Comparison of ENCODE assay signal across 1 cellular context in the genomic region with DNA sequence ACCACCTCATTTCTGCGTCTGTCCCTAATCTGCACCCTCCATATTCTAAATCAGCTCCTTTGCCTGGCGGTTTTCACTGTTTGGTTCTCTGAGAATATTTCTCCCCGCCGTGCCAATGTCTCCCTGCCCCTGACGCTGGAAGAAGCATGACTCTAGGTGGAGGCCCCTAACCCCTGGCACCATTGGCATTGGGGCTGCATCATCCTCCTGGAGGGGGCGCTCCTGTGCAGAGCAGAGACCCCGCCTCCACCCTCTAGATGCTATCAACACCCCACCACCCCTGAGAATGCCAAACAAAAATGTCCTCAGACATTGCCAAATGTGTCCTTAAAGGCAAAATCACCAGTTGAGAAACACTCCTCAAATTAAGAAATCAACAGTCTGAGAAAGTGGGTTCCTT.
TF ChIP-seq lines count a peak whose summit lies in the region.

No MANE protein-coding gene starts in this region.

TF ChIP-seq in WTC11, 78 proteins besides CTCF, POLR2A, EP300 and RAD21 (continued from another document):
- no peak for TF ChIP-seq ZNF281 (CRISPR knock-in tag; IDR thresholded peaks at IDR 0.05)
- TF ChIP-seq SOX15 (CRISPR knock-in tag; IDR thresholded peaks at IDR 0.05) = no peak
- TF ChIP-seq SMAD3 (CRISPR knock-in tag; IDR thresholded peaks at IDR 0.05; ENCODE audit: borderline replicate concordance) = no peak
- no peak for TF ChIP-seq NFYB (CRISPR knock-in tag; conservative IDR thresholded peaks at IDR 0.05; ENCODE audit: low read depth)
- no peak for TF ChIP-seq NFE2L1 (CRISPR knock-in tag; IDR thresholded peaks at IDR 0.05)
- TF ChIP-seq CDX4 (CRISPR knock-in tag; IDR thresholded peaks at IDR 0.05; ENCODE audit: borderline replicate concordance) = no peak
- TF ChIP-seq, protein P1, sequence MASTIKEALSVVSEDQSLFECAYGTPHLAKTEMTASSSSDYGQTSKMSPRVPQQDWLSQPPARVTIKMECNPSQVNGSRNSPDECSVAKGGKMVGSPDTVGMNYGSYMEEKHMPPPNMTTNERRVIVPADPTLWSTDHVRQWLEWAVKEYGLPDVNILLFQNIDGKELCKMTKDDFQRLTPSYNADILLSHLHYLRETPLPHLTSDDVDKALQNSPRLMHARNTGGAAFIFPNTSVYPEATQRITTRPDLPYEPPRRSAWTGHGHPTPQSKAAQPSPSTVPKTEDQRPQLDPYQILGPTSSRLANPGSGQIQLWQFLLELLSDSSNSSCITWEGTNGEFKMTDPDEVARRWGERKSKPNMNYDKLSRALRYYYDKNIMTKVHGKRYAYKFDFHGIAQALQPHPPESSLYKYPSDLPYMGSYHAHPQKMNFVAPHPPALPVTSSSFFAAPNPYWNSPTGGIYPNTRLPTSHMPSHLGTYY (CRISPR knock-in tag; IDR thresholded peaks at IDR 0.05) = no peak
- no peak for TF ChIP-seq ZBTB21 (CRISPR knock-in tag; IDR thresholded peaks at IDR 0.05; ENCODE audit: borderline replicate concordance)
- TF ChIP-seq GTF2I (CRISPR knock-in tag; conservative IDR thresholded peaks at IDR 0.05) = no peak
- no peak for TF ChIP-seq EMX1 (CRISPR knock-in tag; IDR thresholded peaks at IDR 0.05)
- no peak for TF ChIP-seq TP53 (CRISPR knock-in tag; IDR thresholded peaks at IDR 0.05)
- TF ChIP-seq ZNF396 (CRISPR knock-in tag; IDR thresholded peaks at IDR 0.05; ENCODE audit: borderline replicate concordance) = no peak
- no peak for TF ChIP-seq ZNF416 (CRISPR knock-in tag; IDR thresholded peaks at IDR 0.05)
